Comparison of ENCODE assay signal across 8 cellular contexts in the genomic region with DNA sequence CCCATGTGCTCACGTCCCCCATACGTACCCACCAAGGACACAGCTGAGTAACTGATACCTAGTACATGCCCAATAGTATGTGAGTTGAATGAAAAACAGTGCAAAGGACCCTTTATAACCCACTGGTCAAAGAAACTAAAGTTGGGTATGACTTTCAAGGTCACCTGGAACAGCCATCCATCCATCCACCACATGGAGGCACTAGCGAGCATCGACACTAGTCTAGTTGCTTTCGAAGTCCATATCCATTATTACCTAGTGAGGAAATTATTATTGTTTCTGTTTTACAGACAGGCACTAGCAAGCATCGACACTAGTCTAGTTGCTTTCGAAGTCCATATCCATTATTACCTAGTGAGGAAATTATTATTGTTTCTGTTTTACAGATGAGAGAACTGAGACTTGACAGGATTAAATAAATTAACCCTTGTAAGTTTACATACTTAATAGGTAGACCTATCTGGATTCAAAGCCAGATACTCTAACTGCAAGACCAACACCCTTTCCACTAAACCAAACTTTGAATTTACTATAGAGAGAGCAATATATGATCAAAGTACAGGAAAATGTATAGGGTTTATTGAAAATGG.
DNase-seq lines count a peak whose midpoint lies in the region; ATAC-seq and TF ChIP-seq lines count a peak whose summit lies in the region.

No MANE protein-coding gene starts in this region.

- H3K4me3 Mint-ChIP-seq in progenitor cell of endocrine pancreas (ENCODE audit: low read depth), result no peak overlapping the region
- H3K4me3 Mint-ChIP-seq in stimulated activated memory B cell treated with anti-CD40 and anti-IgM and Interleukin-4, amounts not matched to agents 10 μg/mL and 1 μg/mL and 100 μg/mL, for 72 hours, result no peak overlapping the region

- H3K36me3 ChIP-seq in BJ (ENCODE audit: control insufficient read depth, insufficient read depth, low read length), result no peaks in the 10 kb centered on the region

- peaks cover 10% of the 10 kb centered on the region for H3K27me3 Mint-ChIP-seq in progenitor cell of endocrine pancreas
- peaks cover 28% of the 10 kb centered on the region for H3K27me3 Mint-ChIP-seq in stimulated activated memory B cell treated with anti-CD40 and anti-IgM and Interleukin-4, amounts not matched to agents 10 μg/mL and 1 μg/mL and 100 μg/mL, for 72 hours

- H3K4me1 Mint-ChIP-seq in progenitor cell of endocrine pancreas (ENCODE audit: low read depth), result peaks cover 6% of the 10 kb centered on the region
- peaks cover 9% of the 10 kb centered on the region for H3K4me1 Mint-ChIP-seq in stimulated activated memory B cell treated with anti-CD40 and anti-IgM and Interleukin-4, amounts not matched to agents 10 μg/mL and 1 μg/mL and 100 μg/mL, for 72 hours

- H3K36me3 Mint-ChIP-seq in progenitor cell of endocrine pancreas (ENCODE audit: insufficient read depth), result no peaks in the 10 kb centered on the region
- H3K36me3 Mint-ChIP-seq in stimulated activated memory B cell treated with anti-CD40 and anti-IgM and Interleukin-4, amounts not matched to agents 10 μg/mL and 1 μg/mL and 100 μg/mL, for 72 hours, result no peaks in the 10 kb centered on the region

- peak; percentile 97 for ATAC-seq in GM18909 (IDR thresholded peaks at IDR 0.05; ENCODE audit: poor library complexity, unreplicated experiment)
- peak; percentile 93 for ATAC-seq in HG03354 (IDR thresholded peaks at IDR 0.05; ENCODE audit: poor library complexity, severe bottlenecking, unreplicated experiment)
- no peak for ATAC-seq in HG03025 (IDR thresholded peaks at IDR 0.05; ENCODE audit: low FRiP score, unreplicated experiment)
- no peak for ATAC-seq in stimulated activated memory B cell treated with anti-CD40 and anti-IgM and Interleukin-4, amounts not matched to agents 10 μg/mL and 1 μg/mL and 100 μg/mL, for 72 hours

- no peaks in the 10 kb centered on the region for H3K27me3 ChIP-seq in BJ (ENCODE audit: control insufficient read depth, insufficient read depth, low read length)

- DNase-seq in BJ (ENCODE audit: low read depth) (no peak), epithelial cell of esophagus (ENCODE audit: low read depth) (peak; percentile 54), progenitor cell of endocrine pancreas (ENCODE audit: low spot score, unreplicated experiment) (no peak)
- peak; percentile 8 for DNase-seq in activated CD4-positive, CD25-positive, alpha-beta regulatory T cell treated with anti-CD3 and anti-CD28 coated beads, Interleukin-2, amount 50 U/mL, for 16 hours (ENCODE audit: low read depth, low spot score)

- no peak overlapping the region for H3K27ac Mint-ChIP-seq in progenitor cell of endocrine pancreas
- H3K27ac Mint-ChIP-seq in stimulated activated memory B cell treated with anti-CD40 and anti-IgM and Interleukin-4, amounts not matched to agents 10 μg/mL and 1 μg/mL and 100 μg/mL, for 72 hours, result no peak overlapping the region

- TF ChIP-seq CTCF in BJ (IDR thresholded peaks at IDR 0.05; ENCODE audit: insufficient read depth, low read depth, low read length) (peak; percentile 61), epithelial cell of esophagus (IDR thresholded peaks at IDR 0.05; ENCODE audit: insufficient read depth, low read depth, low read length, missing control alignments) (peak; percentile 55), progenitor cell of endocrine pancreas (IDR thresholded peaks at IDR 0.05; ENCODE audit: unreplicated experiment) (peak; percentile 52)

- CTCF ChIA-PET in BJ (lab: Yijun Ruan, JAX), result interaction anchor here (0.9 to 2.3 kb wide), 8 partner anchors 12 to 206 kb away, joined by 3 to 13 read pairs (median 4); no protein-coding TSS in a partner anchor

- POLR2A ChIA-PET in BJ (lab: Charles Lee), result no interaction called here

- peaks cover 8% of the 10 kb centered on the region for H3K9me3 Mint-ChIP-seq in progenitor cell of endocrine pancreas (ENCODE audit: low read depth)
- H3K9me3 Mint-ChIP-seq in stimulated activated memory B cell treated with anti-CD40 and anti-IgM and Interleukin-4, amounts not matched to agents 10 μg/mL and 1 μg/mL and 100 μg/mL, for 72 hours, result no peaks in the 10 kb centered on the region

- H3K4me3 ChIP-seq in BJ (ENCODE audit: low read depth, low read length) (no peak overlapping the region), epithelial cell of esophagus (ENCODE audit: low read length) (no peak overlapping the region)

Comparison
In these comparisons a context has a peak if more than half of its experiments do, and no peak if none do; other contexts are left out.
1. DNase-seq: peak in activated CD4-positive, CD25-positive, alpha-beta regulatory T cell treated with anti-CD3 and anti-CD28 coated beads, Interleukin-2, amount 50 U/mL, for 16 hours (single experiment) and epithelial cell of esophagus (single experiment); none in BJ (single experiment) and progenitor cell of endocrine pancreas (single experiment).
2. ATAC-seq: peak in GM18909 (single experiment) and HG03354 (single experiment); none in HG03025 (single experiment) and stimulated activated memory B cell treated with anti-CD40 and anti-IgM and Interleukin-4, amounts not matched to agents 10 μg/mL and 1 μg/mL and 100 μg/mL, for 72 hours (single experiment).
3. Peak in every context shown above with its lines, with median percentiles within 50 percentile points of each other: CTCF ChIP-seq.